In the genomic region with DNA sequence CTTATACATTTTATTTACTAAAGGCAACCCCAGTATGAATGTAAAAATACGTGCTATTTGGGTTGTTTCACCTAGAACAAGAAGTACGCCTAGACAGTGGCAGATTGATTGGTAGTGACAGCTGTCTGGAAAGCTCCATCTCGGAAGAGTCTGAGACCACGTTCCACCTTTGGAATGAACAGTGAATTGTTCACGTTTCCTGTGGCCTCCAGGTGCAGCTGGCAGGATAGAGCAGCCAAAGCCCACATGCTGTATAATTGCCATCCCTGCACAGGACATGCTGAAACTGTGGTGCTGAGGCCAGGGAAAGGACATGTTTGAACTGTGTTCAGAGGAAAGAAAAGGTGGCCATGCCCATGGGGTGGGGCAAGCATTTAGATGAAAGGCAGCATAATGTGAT, we compare ENCODE assay signal across 17 cellular contexts.
DNase-seq lines count a peak whose midpoint lies in the region; ATAC-seq and TF ChIP-seq lines count a peak whose summit lies in the region.
"Had no signal": no experiment of that assay in that cellular context is flagged by ENCODE, and none has a peak within 500 bp of the region (broad histone marks: within the 10 kb centered on the region; RNA-seq: fewer than 3 reads in every experiment).

No MANE protein-coding gene starts in this region.

- no peaks in the 10 kb centered on the region for H3K4me1 ChIP-seq in mammary epithelial cell (ENCODE audit: insufficient read depth, low read length)
- no peaks in the 10 kb centered on the region for H3K4me1 ChIP-seq in breast epithelium
- H3K4me1 ChIP-seq in SJCRH30 = no peaks in the 10 kb centered on the region; the same call in 1 of the 2 replicates
- peaks cover 6% of the 10 kb centered on the region for H3K4me1 ChIP-seq in foreskin keratinocyte
- H3K4me1 ChIP-seq: BE2C, HAP-1 had no signal

- H3K9me3 ChIP-seq in mammary epithelial cell (replicated peaks; ENCODE audit: insufficient read depth, low read length) (no peaks in the 10 kb centered on the region), breast epithelium (peaks cover 0 to 7% of the 10 kb centered on the region in 2 donors), SJCRH30 (replicated peaks) (no peaks in the 10 kb centered on the region)
- H3K9me3 ChIP-seq: BE2C, HAP-1 had no signal

- WGBS in mammary epithelial cell (ENCODE audit: low coverage, missing lambda C conversion rate) = 33% methylated on average over 5 of the region's 5 CpGs

- H3K9ac ChIP-seq in mammary epithelial cell (ENCODE audit: insufficient read depth, low read length) = no peak overlapping the region

- dilution Hi-C loops in mammary epithelial cell (cut with HindIII; ENCODE audit: low sequenced_read_pairs) = no loop called here

- TF ChIP-seq CTCF in mammary epithelial cell (conservative IDR thresholded peaks at IDR 0.05 in 1 of 2, IDR thresholded peaks at IDR 0.05 in 1 of 2; ENCODE audit: extremely low read depth in 1 of 2, insufficient read depth in 1 of 2, low read depth in 1 of 2, low read length in 2 of 2) (no peak), breast epithelium (IDR thresholded peaks at IDR 0.05) (no peak), foreskin keratinocyte (conservative IDR thresholded peaks at IDR 0.05) (no peak), omental fat pad (IDR thresholded peaks at IDR 0.05) (no peak)

- H3K27me3 Mint-ChIP-seq in activated naive CD8-positive, alpha-beta T cell treated with anti-CD3 and anti-CD28 coated beads, Interleukin-2, amount 50 U/mL, for 24 hours = no peaks in the 10 kb centered on the region
- H3K27me3 Mint-ChIP-seq: CD4-positive, CD25-positive, alpha-beta regulatory T cell had no signal

- BruUV-seq in mammary epithelial cell (replicated peaks; lab: Mats Ljungman, UMichigan) = no TSS peak

- ATAC-seq in foreskin keratinocyte (peak; percentile 80), omental fat pad (ENCODE audit: low FRiP score) (no peak)
- ATAC-seq in activated naive CD8-positive, alpha-beta T cell treated with anti-CD3 and anti-CD28 coated beads, Interleukin-2, amount 50 U/mL, for 24 hours = no peak

- no peaks in the 10 kb centered on the region for H3K36me3 Mint-ChIP-seq in activated naive CD8-positive, alpha-beta T cell treated with anti-CD3 and anti-CD28 coated beads, Interleukin-2, amount 50 U/mL, for 24 hours (ENCODE audit: low read depth)
- H3K36me3 Mint-ChIP-seq: CD4-positive, CD25-positive, alpha-beta regulatory T cell; CD8-positive, alpha-beta memory T cell had no signal

- no peak overlapping the region for H3K4me2 ChIP-seq in mammary epithelial cell (ENCODE audit: insufficient read depth, low read depth, low read length)

- H3K4me3 Mint-ChIP-seq in activated naive CD8-positive, alpha-beta T cell treated with anti-CD3 and anti-CD28 coated beads, Interleukin-2, amount 50 U/mL, for 24 hours = no peak overlapping the region
- H3K4me3 Mint-ChIP-seq: CD4-positive, CD25-positive, alpha-beta regulatory T cell; CD8-positive, alpha-beta memory T cell had no signal

- no peaks in the 10 kb centered on the region for H3K79me2 ChIP-seq in mammary epithelial cell (ENCODE audit: insufficient read depth, low read length)

- peak overlapping the region; percentile 26 for H2AFZ ChIP-seq in mammary epithelial cell (ENCODE audit: low read depth, low read length)

- H3K27me3 ChIP-seq in mammary epithelial cell (ENCODE audit: insufficient read depth, low read length) (peaks cover 1% of the 10 kb centered on the region), breast epithelium (no peaks in the 10 kb centered on the region), SJCRH30 (no peaks in the 10 kb centered on the region), foreskin keratinocyte (no peaks in the 10 kb centered on the region)
- H3K27me3 ChIP-seq: BE2C had no signal

- H3K27ac Mint-ChIP-seq in activated naive CD8-positive, alpha-beta T cell treated with anti-CD3 and anti-CD28 coated beads, Interleukin-2, amount 50 U/mL, for 24 hours = no peak overlapping the region
- H3K27ac Mint-ChIP-seq: CD4-positive, CD25-positive, alpha-beta regulatory T cell; CD8-positive, alpha-beta memory T cell had no signal

- DNase-seq in mammary epithelial cell = no peak
- no peak for DNase-seq in breast epithelium (ENCODE audit: low spot score in 2 of 2)
- DNase-seq in SJCRH30 = peak; percentile 4 to 14
- peak; percentile 33 to 67 for DNase-seq in foreskin keratinocyte
- no peak for DNase-seq in activated naive CD8-positive, alpha-beta T cell treated with anti-CD3 and anti-CD28 coated beads, Interleukin-2, amount 50 U/mL, for 24 hours
- DNase-seq in iPS-NIHi7 (ENCODE audit: extremely low spot score) = no peak
- no peak for DNase-seq in omental fat pad (ENCODE audit: low spot score)
- DNase-seq: ACHN; BE2C; C1 segment of cervical spinal cord; CD4-positive, CD25-positive, alpha-beta regulatory T cell; CD8-positive, alpha-beta memory T cell; COR-L47; DMS53; DND-41; EL had no signal

- no peaks in the 10 kb centered on the region for H3K36me3 ChIP-seq in mammary epithelial cell (ENCODE audit: insufficient read depth, low read length)
- H3K36me3 ChIP-seq in breast epithelium = no peaks in the 10 kb centered on the region
- H3K36me3 ChIP-seq in SJCRH30 = no peaks in the 10 kb centered on the region
- H3K36me3 ChIP-seq: BE2C, HAP-1 had no signal

- CTCF ChIA-PET in mammary epithelial cell (lab: Charles Lee; ENCODE audit: low non-redundant PET) = no interaction called here

- no peak for TF ChIP-seq POLR2A in breast epithelium (IDR thresholded peaks at IDR 0.05)

- H3K4me3 ChIP-seq in mammary epithelial cell (replicated peaks in 1 of 3; ENCODE audit: insufficient read depth in 1 of 3, low read depth in 2 of 3, low read length in 3 of 3) = no peak overlapping the region
- H3K4me3 ChIP-seq in breast epithelium = no peak overlapping the region
- H3K4me3 ChIP-seq in SJCRH30 = no peak overlapping the region
- H3K4me3 ChIP-seq: HAP-1 had no signal

- H3K27ac ChIP-seq in mammary epithelial cell (ENCODE audit: insufficient read depth, low read depth, low read length) (no peak overlapping the region), breast epithelium (no peak overlapping the region), SJCRH30 (no peak overlapping the region), foreskin keratinocyte (no peak overlapping the region)

- H3K9me3 Mint-ChIP-seq in activated naive CD8-positive, alpha-beta T cell treated with anti-CD3 and anti-CD28 coated beads, Interleukin-2, amount 50 U/mL, for 24 hours = peaks cover 8% of the 10 kb centered on the region

- H4K20me1 ChIP-seq in mammary epithelial cell (ENCODE audit: insufficient read depth, low read length) = no peaks in the 10 kb centered on the region

- intact Hi-C loops in mammary epithelial cell (cut with micrococcal nuclease) (no loop called here), breast epithelium (cut with DNase I; ENCODE audit: low total_unique reads) (loop anchor here (5.0 kb wide), 1 partner anchor 1098 kb away; no protein-coding TSS in a partner anchor)

- in situ Hi-C loops in mammary epithelial cell (cut with MboI; ENCODE audit: low sequenced_read_pairs in 2 of 2) = no loop called here

- H3K4me1 Mint-ChIP-seq in activated naive CD8-positive, alpha-beta T cell treated with anti-CD3 and anti-CD28 coated beads, Interleukin-2, amount 50 U/mL, for 24 hours = no peaks in the 10 kb centered on the region
- H3K4me1 Mint-ChIP-seq: CD4-positive, CD25-positive, alpha-beta regulatory T cell; CD8-positive, alpha-beta memory T cell had no signal

Comparison
In these comparisons a context has a peak if more than half of its experiments do, and no peak if none do; other contexts are left out.
1. DNase-seq: peak in SJCRH30 (2 of 2) and foreskin keratinocyte (2 of 2); none in mammary epithelial cell (single experiment), breast epithelium (0 of 2), activated naive CD8-positive, alpha-beta T cell treated with anti-CD3 and anti-CD28 coated beads, Interleukin-2, amount 50 U/mL, for 24 hours (single experiment), iPS-NIHi7 (single experiment) and omental fat pad (single experiment).